1 cellular context compared by ENCODE assay signal in genomic region chr11:58004664-58005063, GRCh38.
TF ChIP-seq lines count a peak whose summit lies in the region.

No MANE protein-coding gene starts in this region.

TF ChIP-seq in WTC11, 78 proteins besides CTCF, POLR2A, EP300 and RAD21 (continued from another document):
- TF ChIP-seq ZNF425 (CRISPR knock-in tag; conservative IDR thresholded peaks at IDR 0.05) (no peak), ETV6 (CRISPR knock-in tag; IDR thresholded peaks at IDR 0.05) (no peak), ZNF121 (CRISPR knock-in tag; IDR thresholded peaks at IDR 0.05) (no peak), GTF2I (CRISPR knock-in tag; conservative IDR thresholded peaks at IDR 0.05) (no peak), HMGA2 (CRISPR knock-in tag; IDR thresholded peaks at IDR 0.05) (no peak), ZNF512 (CRISPR knock-in tag; IDR thresholded peaks at IDR 0.05; ENCODE audit: borderline replicate concordance) (no peak), ZNF671 (CRISPR knock-in tag; IDR thresholded peaks at IDR 0.05) (no peak)
